In the genomic region with DNA sequence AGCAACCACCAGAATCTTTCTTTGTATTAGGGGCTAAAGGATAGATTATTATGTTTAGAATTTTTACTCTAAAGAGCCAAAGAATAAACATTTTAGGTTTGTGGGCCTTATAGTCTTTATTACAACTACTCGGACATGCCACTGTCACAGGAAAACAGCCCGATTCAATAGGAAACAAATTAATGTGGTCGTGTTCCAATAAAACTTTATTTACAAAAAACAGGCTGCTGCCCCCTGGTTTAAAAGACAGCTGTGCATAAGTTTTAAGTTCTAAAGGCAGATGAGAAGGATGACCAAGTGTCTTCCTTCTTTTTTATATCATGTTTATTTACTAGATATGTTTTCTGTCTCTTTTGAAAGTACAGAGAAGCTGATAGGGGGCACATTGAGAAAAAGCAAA, we compare ENCODE assay signal across 22 cellular contexts.
DNase-seq lines count a peak whose midpoint lies in the region; ATAC-seq, FAIRE-seq and TF ChIP-seq lines count a peak whose summit lies in the region.
"Had no signal": no experiment of that assay in that cellular context is flagged by ENCODE, and none has a peak within 500 bp of the region (broad histone marks: within the 10 kb centered on the region; RNA-seq: fewer than 3 reads in every experiment).

No MANE protein-coding gene starts in this region.

- no peak overlapping the region for H3K4me2 ChIP-seq in HepG2 (ENCODE audit: low read depth, low read length)
- no peak overlapping the region for H3K4me2 ChIP-seq in K562 (ENCODE audit: insufficient read depth, low read length)
- no peak overlapping the region for H3K4me2 ChIP-seq in neural progenitor cell
- H3K4me2 ChIP-seq: A549; BLaER1 treated with 17β-estradiol and CSF1 and Interleukin-3, amounts not matched to agents 10 nM and 100 nM had no signal

- H3K9me1 ChIP-seq in K562 (ENCODE audit: control insufficient read depth, insufficient read depth, low read length) = no peaks in the 10 kb centered on the region

- FAIRE-seq in HepG2 (lab: Jason Lieb, UNC) (no peak), K562 (lab: Jason Lieb, UNC) (no peak)
- FAIRE-seq: A549, D721Med, G401.6, GM12892, GM18507 had no signal

- peaks cover 12% of the 10 kb centered on the region for H3F3A ChIP-seq in neural progenitor cell (ENCODE audit: low read depth)

- TF ChIP-seq RAD21 in HepG2 (CRISPR knock-in tag; IDR thresholded peaks at IDR 0.05) (no peak), K562 (CRISPR knock-in tag; conservative IDR thresholded peaks at IDR 0.05 in 1 of 2, IDR thresholded peaks at IDR 0.05 in 1 of 2) (no peak)

- no peak overlapping the region for H3K27ac Mint-ChIP-seq in neural progenitor cell
- H3K27ac Mint-ChIP-seq: B cell; CD4-positive, alpha-beta T cell; CD8-positive, alpha-beta T cell had no signal

- H3K27me3 Mint-ChIP-seq in neural progenitor cell (ENCODE audit: insufficient read depth, low read depth) = peaks cover 11% of the 10 kb centered on the region
- H3K27me3 Mint-ChIP-seq: B cell; CD4-positive, alpha-beta T cell had no signal

- no peaks in the 10 kb centered on the region for H3K27me3 ChIP-seq in HepG2 (ENCODE audit: control insufficient read depth in 1 of 2, insufficient read depth in 2 of 2, low read length in 2 of 2)
- no peaks in the 10 kb centered on the region for H3K27me3 ChIP-seq in right lobe of liver
- no peaks in the 10 kb centered on the region for H3K27me3 ChIP-seq in K562 (ENCODE audit: control insufficient read depth in 2 of 2, insufficient read depth in 2 of 2, low read length in 2 of 2)
- no peaks in the 10 kb centered on the region for H3K27me3 ChIP-seq in neural progenitor cell
- H3K27me3 ChIP-seq: BLaER1 treated with 17β-estradiol and CSF1 and Interleukin-3, amounts not matched to agents 10 nM and 100 nM had no signal

- H3K36me3 ChIP-seq in HepG2 (replicated peaks in 1 of 2; ENCODE audit: control insufficient read depth in 1 of 2, insufficient read depth in 2 of 2, low read length in 2 of 2) (no peaks in the 10 kb centered on the region), right lobe of liver (no peaks in the 10 kb centered on the region), K562 (ENCODE audit: control insufficient read depth, insufficient read depth, low read length) (no peaks in the 10 kb centered on the region), neural progenitor cell (no peaks in the 10 kb centered on the region)
- H3K36me3 ChIP-seq: BLaER1 treated with 17β-estradiol and CSF1 and Interleukin-3, amounts not matched to agents 10 nM and 100 nM had no signal

- TF ChIP-seq POLR2A in HepG2 (IDR thresholded peaks at IDR 0.05; ENCODE audit: insufficient read depth in 1 of 2, low read depth in 2 of 2, low read length in 2 of 2) (no peak), right lobe of liver (IDR thresholded peaks at IDR 0.05) (no peak), K562 (conservative IDR thresholded peaks at IDR 0.05) (no peak)

- no peak for DNase-seq in HepG2 (ENCODE audit: low spot score)
- DNase-seq in right lobe of liver = no peak
- no peak for DNase-seq in K562 (ENCODE audit: extremely low read depth in 1 of 4, low spot score in 3 of 4)
- DNase-seq in neural progenitor cell (ENCODE audit: low spot score) = no peak
- DNase-seq in islet precursor cell = no peak
- DNase-seq: AML-193; Caco-2; Calu3; CD4-positive, alpha-beta T cell; CD8-positive, alpha-beta T cell; DMS79 treated with DMSO at 0.1 percent for 48 hours; GF-D8 had no signal

- no TSS peak for BruUV-seq in HepG2 (replicated peaks; lab: Mats Ljungman, UMichigan)
- no TSS peak for BruUV-seq in K562 (replicated peaks; lab: Mats Ljungman, UMichigan)

- intact Hi-C loops in HepG2 (cut with micrococcal nuclease; ENCODE audit: unreplicated experiment) (loop anchor here (5.0 kb wide), 1 partner anchor 98 kb away; no protein-coding TSS in a partner anchor), right lobe of liver (cut with DNase I) (no loop called here), K562 (cut with micrococcal nuclease) (no loop called here)

- H3K4me3 ChIP-seq in HepG2 (replicated peaks in 1 of 3; ENCODE audit: insufficient read depth in 1 of 3, low read depth in 2 of 3, low read length in 3 of 3) (no peak overlapping the region), right lobe of liver (no peak overlapping the region), K562 (no peak overlapping the region), neural progenitor cell (no peak overlapping the region)
- H3K4me3 ChIP-seq: A549; BLaER1 treated with 17β-estradiol and CSF1 and Interleukin-3, amounts not matched to agents 10 nM and 100 nM had no signal

- H3K79me2 ChIP-seq in HepG2 (ENCODE audit: insufficient read depth, low read length) = no peaks in the 10 kb centered on the region
- H3K79me2 ChIP-seq in K562 (ENCODE audit: control insufficient read depth, insufficient read depth, low read length) = no peaks in the 10 kb centered on the region
- H3K79me2 ChIP-seq in neural progenitor cell (ENCODE audit: low read depth) = no peaks in the 10 kb centered on the region

- ATAC-seq in HepG2 = no peak
- ATAC-seq in right lobe of liver = no peak
- no peak for ATAC-seq in K562
- no peak for ATAC-seq in HG02885 (IDR thresholded peaks at IDR 0.05; ENCODE audit: poor library complexity, unreplicated experiment)
- ATAC-seq: A549; CD8-positive, alpha-beta T cell had no signal

- CTCF ChIA-PET in HepG2 (lab: Yijun Ruan, JAX; ENCODE audit: low intra/inter-chr PET ratio, low total read pairs) (no interaction called here), K562 (lab: Yijun Ruan, JAX; ENCODE audit: low intra/inter-chr PET ratio) (no interaction called here)

- H3K4me1 ChIP-seq in HepG2 (ENCODE audit: insufficient read depth, low read length) (peaks cover 56% of the 10 kb centered on the region), right lobe of liver (no peaks in the 10 kb centered on the region), K562 (replicated peaks in 1 of 2; ENCODE audit: control insufficient read depth in 2 of 2, insufficient read depth in 2 of 2, low read length in 2 of 2) (no peaks in the 10 kb centered on the region), neural progenitor cell (peaks cover 17% of the 10 kb centered on the region)
- H3K4me1 ChIP-seq: A549; BLaER1 treated with 17β-estradiol and CSF1 and Interleukin-3, amounts not matched to agents 10 nM and 100 nM; Caco-2 had no signal

- WGBS in HepG2 (ENCODE audit: low lambda C conversion rate) = 80% methylated on average over 3 of the region's 3 CpGs
- 69% methylated on average over 3 of the region's 3 CpGs for WGBS in right lobe of liver (ENCODE audit: insufficient coverage, low coverage, low lambda C conversion rate, missing lambda C conversion rate)
- 36% methylated on average over 2 of the region's 3 CpGs for WGBS in K562 (ENCODE audit: insufficient coverage, low coverage, missing lambda C conversion rate)

- POLR2A ChIA-PET in HepG2 (lab: Yijun Ruan, JAX) = no interaction called here
- POLR2A ChIA-PET in K562 (lab: Yijun Ruan, JAX) = no interaction called here

- H4K20me1 ChIP-seq in HepG2 (ENCODE audit: insufficient read depth, low read length) (no peaks in the 10 kb centered on the region), K562 (replicated peaks; ENCODE audit: control insufficient read depth, insufficient read depth, low read length) (no peaks in the 10 kb centered on the region), neural progenitor cell (ENCODE audit: low read depth) (peaks cover 6% of the 10 kb centered on the region)
- H4K20me1 ChIP-seq: BLaER1 treated with 17β-estradiol and CSF1 and Interleukin-3, amounts not matched to agents 10 nM and 100 nM had no signal

- peaks cover 19% of the 10 kb centered on the region for H3K4me1 Mint-ChIP-seq in neural progenitor cell
- H3K4me1 Mint-ChIP-seq: B cell had no signal

- peak overlapping the region; percentile 36 for H2AFZ ChIP-seq in HepG2 (ENCODE audit: low read length)
- 0 out of 2 replicates have a peak overlapping the region, but pooled peaks have one; percentile 32 for H2AFZ ChIP-seq in K562 (ENCODE audit: low read depth, low read length)
- peak overlapping the region; percentile 29 for H2AFZ ChIP-seq in neural progenitor cell (replicated peaks)

- in situ Hi-C loops in HepG2 (cut with HindIII; ENCODE audit: extremely low pct_ligation_motif_present, low pct_unique_long_range_greater_than_20kb) (no loop called here), K562 (cut with MboI) (no loop called here)

- H3K4me3 Mint-ChIP-seq in neural progenitor cell = no peak overlapping the region
- H3K4me3 Mint-ChIP-seq: B cell; CD4-positive, alpha-beta T cell; CD8-positive, alpha-beta T cell had no signal

- H3K36me3 Mint-ChIP-seq in neural progenitor cell = no peaks in the 10 kb centered on the region
- H3K36me3 Mint-ChIP-seq: CD8-positive, alpha-beta T cell had no signal

- no peak for TF ChIP-seq CTCF in HepG2 (CRISPR knock-in tag; IDR thresholded peaks at IDR 0.05)
- no peak for TF ChIP-seq CTCF in right lobe of liver (IDR thresholded peaks at IDR 0.05)
- no peak for TF ChIP-seq CTCF in K562 (IDR thresholded peaks at IDR 0.05 in 2 of 3, conservative IDR thresholded peaks at IDR 0.05 in 1 of 3; ENCODE audit: insufficient read depth in 2 of 3, low read depth in 1 of 3, low read length in 3 of 3)
- no peak for TF ChIP-seq CTCF in neural progenitor cell (IDR thresholded peaks at IDR 0.05)

- H3K9me3 Mint-ChIP-seq in neural progenitor cell = peaks cover 2% of the 10 kb centered on the region

- no peak for TF ChIP-seq EP300 in HepG2 (IDR thresholded peaks at IDR 0.05; ENCODE audit: low read depth in 2 of 2, low read length in 2 of 2)
- TF ChIP-seq EP300 in HepG2 (CRISPR knock-in tag; IDR thresholded peaks at IDR 0.05; ENCODE audit: borderline replicate concordance) = no peak
- no peak for TF ChIP-seq EP300 in K562 (IDR thresholded peaks at IDR 0.05; ENCODE audit: low read length)

- H3K27ac ChIP-seq in HepG2 (ENCODE audit: extremely low read length, insufficient read depth, low read length) = no peak overlapping the region
- no peak overlapping the region for H3K27ac ChIP-seq in right lobe of liver
- H3K27ac ChIP-seq in K562 (ENCODE audit: extremely low read depth, low read depth, low read length) = no peak overlapping the region
- no peak overlapping the region for H3K27ac ChIP-seq in neural progenitor cell
- H3K27ac ChIP-seq: 22Rv1; A549; BLaER1 treated with 17β-estradiol and CSF1 and Interleukin-3, amounts not matched to agents 10 nM and 100 nM; C4-2B had no signal

- H3K9ac ChIP-seq in HepG2 (ENCODE audit: insufficient read depth, low read depth, low read length) (no peak overlapping the region), K562 (ENCODE audit: insufficient read depth in 1 of 2, low read depth in 2 of 2, low read length in 2 of 2) (no peak overlapping the region), neural progenitor cell (no peak overlapping the region)
- H3K9ac ChIP-seq: BLaER1 treated with 17β-estradiol and CSF1 and Interleukin-3, amounts not matched to agents 10 nM and 100 nM had no signal

- H3K9me3 ChIP-seq in HepG2 (ENCODE audit: low read length) = no peaks in the 10 kb centered on the region
- no peaks in the 10 kb centered on the region for H3K9me3 ChIP-seq in right lobe of liver
- no peaks in the 10 kb centered on the region for H3K9me3 ChIP-seq in K562 (replicated peaks; ENCODE audit: control insufficient read depth, insufficient read depth, low read depth, low read length)
- H3K9me3 ChIP-seq in neural progenitor cell (ENCODE audit: low read depth) = no peaks in the 10 kb centered on the region
- H3K9me3 ChIP-seq: A549, Caco-2 had no signal

TF ChIP-seq in HepG2, 621 proteins besides CTCF, POLR2A, EP300 and RAD21 (continues in another document):
- no peak for TF ChIP-seq ZNF558 (CRISPR knock-in tag; IDR thresholded peaks at IDR 0.05; ENCODE audit: borderline replicate concordance)
